ENCODE assay signal across 8 cellular contexts in genomic region chrX:55135171-55135570, GRCh38. TPM values are rescaled to one million over a fixed set of nuclear protein-coding genes. Genes with fewer than 3 reads are reported as not detected.
DNase-seq lines count a peak whose midpoint lies in the region; ATAC-seq and TF ChIP-seq lines count a peak whose summit lies in the region.

No MANE protein-coding gene starts in this region.

- no peaks in the 10 kb centered on the region for H3K36me3 Mint-ChIP-seq in activated T-helper 17 cell treated with anti-CD3 and anti-CD28 coated beads, Interleukin-2, amount 50 U/mL, for 72 hours (ENCODE audit: low read depth)

- H3K27me3 Mint-ChIP-seq in activated T-helper 17 cell treated with anti-CD3 and anti-CD28 coated beads, Interleukin-2, amount 50 U/mL, for 72 hours = no peaks in the 10 kb centered on the region

- intact Hi-C loops in left ventricle myocardium inferior (cut with micrococcal nuclease) (no loop called here), spleen (cut with DNase I; ENCODE audit: low total_unique reads) (no loop called here)

- H3K4me1 ChIP-seq in left ventricle myocardium inferior (no peaks in the 10 kb centered on the region), spleen (no peaks in the 10 kb centered on the region)

- H3K27ac Mint-ChIP-seq in activated T-helper 17 cell treated with anti-CD3 and anti-CD28 coated beads, Interleukin-2, amount 50 U/mL, for 72 hours = no peak overlapping the region

- H3K4me3 ChIP-seq in left ventricle myocardium inferior = no peak overlapping the region
- no peak overlapping the region for H3K4me3 ChIP-seq in spleen

- no peak overlapping the region for H3K4me3 Mint-ChIP-seq in activated T-helper 17 cell treated with anti-CD3 and anti-CD28 coated beads, Interleukin-2, amount 50 U/mL, for 72 hours

- CTCF ChIA-PET in GM10248 (lab: Yijun Ruan, JAX) = interaction anchor here (1.0 to 2.0 kb wide), 7 partner anchors 9 to 1098 kb away, joined by 3 to 9 read pairs (median 4); partner anchors contain the start of gene MAGEH1

- peak; percentile 67 for TF ChIP-seq CTCF in left ventricle myocardium inferior (IDR thresholded peaks at IDR 0.05; ENCODE audit: borderline replicate concordance)
- peak in 10 of 11 experiments; percentile 13 to 55 (median 37) for TF ChIP-seq CTCF in spleen (IDR thresholded peaks at IDR 0.05 in 8 of 11, conservative IDR thresholded peaks at IDR 0.05 in 3 of 11)
- TF ChIP-seq CTCF in GM10248 (IDR thresholded peaks at IDR 0.05; ENCODE audit: control extremely low read depth, extremely low read depth, low read depth, missing control alignments) = no peak

- H3K9me3 Mint-ChIP-seq in activated T-helper 17 cell treated with anti-CD3 and anti-CD28 coated beads, Interleukin-2, amount 50 U/mL, for 72 hours = no peaks in the 10 kb centered on the region

- POLR2A ChIA-PET in GM10248 (lab: Yijun Ruan, JAX) = interaction anchor here (0.5 kb wide), 1 partner anchor 292 kb away, joined by 3 read pairs; no protein-coding TSS in a partner anchor

- H3K4me1 Mint-ChIP-seq in activated T-helper 17 cell treated with anti-CD3 and anti-CD28 coated beads, Interleukin-2, amount 50 U/mL, for 72 hours = no peaks in the 10 kb centered on the region

- 4 to 57% (median 15%) methylated on average over 1 of the region's 1 CpG for WGBS in spleen, 5 donors

- TF ChIP-seq POLR2A in spleen (IDR thresholded peaks at IDR 0.05) = no peak

- H3K9me3 ChIP-seq in left ventricle myocardium inferior (replicated peaks) (no peaks in the 10 kb centered on the region), spleen (no peaks in the 10 kb centered on the region)

- H3K36me3 ChIP-seq in left ventricle myocardium inferior = no peaks in the 10 kb centered on the region
- H3K36me3 ChIP-seq in spleen = no peaks in the 10 kb centered on the region

- ATAC-seq in activated T-helper 17 cell treated with anti-CD3 and anti-CD28 coated beads, Interleukin-2, amount 50 U/mL, for 72 hours (replicated peaks) = peak; percentile 35

- no peaks in the 10 kb centered on the region for H3K27me3 ChIP-seq in left ventricle myocardium inferior (ENCODE audit: low read depth)
- H3K27me3 ChIP-seq in spleen (replicated peaks in 1 of 7) = peaks cover 0 to 1% (median 0%) of the 10 kb centered on the region in 7 donors

- DNase-seq in NCI-H345 (lab: John Stamatoyannopoulos, UW) (peak; percentile 11), NCI-H345 treated with DMSO at 0.1 percent for 48 hours (lab: John Stamatoyannopoulos, UW; ENCODE audit: unreplicated experiment) (no peak), NCI-H2227 treated with DMSO at 0.1 percent for 48 hours (lab: John Stamatoyannopoulos, UW) (peak; percentile 23), left ventricle myocardium inferior (no peak), spleen (no peak), GM10248 (ENCODE audit: extremely low spot score) (no peak), amniotic stem cell (lab: John Stamatoyannopoulos, UW) (no peak)

- no peak overlapping the region for H3K27ac ChIP-seq in left ventricle myocardium inferior (replicated peaks)
- H3K27ac ChIP-seq in spleen = no peak overlapping the region

RNA-seq across cellular contexts. Expression of gene PAGE2, which starts 46.4 kb away (rescaled TPM):
- not detected for total RNA-seq in activated T-helper 17 cell treated with anti-CD3 and anti-CD28 coated beads, Interleukin-2, amount 50 U/mL, for 72 hours
- total RNA-seq in left ventricle myocardium inferior (not detected), spleen (not detected)
- under 1 TPM; 0.15 to 0.39 (median 0.35) TPM for polyA plus RNA-seq in spleen

Comparison
In these comparisons a context has a peak if more than half of its experiments do, and no peak if none do; other contexts are left out.
1. DNase-seq: peak in NCI-H345 (single experiment) and NCI-H2227 treated with DMSO at 0.1 percent for 48 hours (single experiment); none in NCI-H345 treated with DMSO at 0.1 percent for 48 hours (single experiment), left ventricle myocardium inferior (single experiment), spleen (single experiment), GM10248 (single experiment) and amniotic stem cell (single experiment).